Comparison of ENCODE assay signal across 21 cellular contexts in genomic region chr2:28989973-28990372, GRCh38. TPM values are rescaled to one million over a fixed set of nuclear protein-coding genes. Genes with fewer than 3 reads are reported as not detected.
"Had no signal": no experiment of that assay in that cellular context is flagged by ENCODE, and none has a peak within 500 bp of the region (broad histone marks: within the 10 kb centered on the region; RNA-seq: fewer than 3 reads in every experiment).

No MANE protein-coding gene starts in this region.

- H3K4me3 ChIP-seq: dorsolateral prefrontal cortex, gastrocnemius medialis had no signal

- H3K27ac ChIP-seq: brain microvascular endothelial cell, dorsolateral prefrontal cortex, gastrocnemius medialis had no signal

- H3K9me3 ChIP-seq: gastrocnemius medialis had no signal

- H3K4me1 ChIP-seq: gastrocnemius medialis had no signal

- H3K27me3 ChIP-seq: brain microvascular endothelial cell, dorsolateral prefrontal cortex, gastrocnemius medialis had no signal

- H3K36me3 ChIP-seq: brain microvascular endothelial cell, gastrocnemius medialis had no signal

- DNase-seq: activated CD4-positive, alpha-beta T cell treated with anti-CD3 and anti-CD28 coated beads for 1 hour; activated CD4-positive, alpha-beta T cell treated with anti-CD3 and anti-CD28 coated beads, Interleukin-2, amount 50 U/mL, for 1 hour; activated CD8-positive, alpha-beta T cell treated with anti-CD3 and anti-CD28 coated beads, Interleukin-2, amount 10 ng/mL, durations not matched to agents 7 days and 5 days; aorta; brain microvascular endothelial cell; central memory CD4-positive, alpha-beta T cell; dorsolateral prefrontal cortex; effector memory CD8-positive, alpha-beta T cell; gastrocnemius medialis; head of caudate nucleus; left ventricle myocardium superior; naive B cell; retina; stimulated activated CD4-positive, alpha-beta T cell treated with anti-CD3 and anti-CD28 coated beads, Interleukin-4, amount 100 ng/mL, for 4 hours; T-helper 9 cell; trophoblast cell had no signal

- FAIRE-seq: colon, endothelial cell of umbilical vein, islet of Langerhans had no signal

- ATAC-seq: activated CD8-positive, alpha-beta T cell treated with anti-CD3 and anti-CD28 coated beads, Interleukin-2, amount 10 ng/mL, durations not matched to agents 7 days and 5 days; activated naive CD4-positive, alpha-beta T cell treated with anti-CD3 and anti-CD28 coated beads, Interleukin-2, amount 50 U/mL, for 72 hours; effector memory CD8-positive, alpha-beta T cell; esophagus mucosa; gastrocnemius medialis; left ventricle myocardium superior had no signal

RNA-seq across cellular contexts. Expression of gene TOGARAM2, which starts 8.9 kb away (rescaled TPM):
- total RNA-seq: endothelial cell of umbilical vein had no signal
